ENCODE assay signal across 19 cellular contexts in genomic region chr11:3674189-3674588, GRCh38. TPM values are rescaled to one million over a fixed set of nuclear protein-coding genes. Genes with fewer than 3 reads are reported as not detected.
A peak's percentile ranks its signal among the peaks of the same experiment; 100 is the strongest.
DNase-seq lines count a peak whose midpoint lies in the region; ATAC-seq and TF ChIP-seq lines count a peak whose summit lies in the region.
"Had no signal": no experiment of that assay in that cellular context is flagged by ENCODE, and none has a peak within 500 bp of the region (broad histone marks: within the 10 kb centered on the region; RNA-seq: fewer than 3 reads in every experiment).

No MANE protein-coding gene starts in this region.

- CTCF ChIA-PET in MCF 10A (lab: Yijun Ruan, JAX), result interaction anchor here (0.5 to 1.4 kb wide), 6 partner anchors 9 to 163 kb away, joined by 3 to 6 read pairs (median 3); no protein-coding TSS in a partner anchor

- no peaks in the 10 kb centered on the region for H3K4me1 Mint-ChIP-seq in MCF 10A (ENCODE audit: insufficient read depth, unreplicated experiment)
- H3K4me1 Mint-ChIP-seq in activated T-helper 1 cell treated with anti-CD3 and anti-CD28 coated beads, Interleukin-12 subunit alpha, Interleukin-12 subunit beta, Interleukin-2, Interleukin-4 antibody, amounts not matched to agents 30 ng/mL and 10 ng/mL and 1 ng/mL, durations not matched to agents 14 hours and 24 hours and 36 hours (ENCODE audit: low read depth), result no peaks in the 10 kb centered on the region
- H3K4me1 Mint-ChIP-seq: activated CD4-positive, alpha-beta T cell treated with anti-CD3 and anti-CD28 coated beads, Interleukin-2, amount 10 ng/mL, durations not matched to agents 7 days and 5 days had no signal

- in situ Hi-C loops in GM13976 (cut with MboI; ENCODE audit: low sequenced_read_pairs, unreplicated experiment), result no loop called here

- no peak overlapping the region for H3K27ac Mint-ChIP-seq in MCF 10A (ENCODE audit: low read depth, unreplicated experiment)
- H3K27ac Mint-ChIP-seq in activated T-helper 1 cell treated with anti-CD3 and anti-CD28 coated beads, Interleukin-12 subunit alpha, Interleukin-12 subunit beta, Interleukin-2, Interleukin-4 antibody, amounts not matched to agents 30 ng/mL and 10 ng/mL and 1 ng/mL, durations not matched to agents 14 hours and 24 hours and 36 hours, result peak overlapping the region; percentile 9
- H3K27ac Mint-ChIP-seq: activated CD4-positive, alpha-beta T cell treated with anti-CD3 and anti-CD28 coated beads, Interleukin-2, amount 10 ng/mL, durations not matched to agents 7 days and 5 days; type B pancreatic cell had no signal

- POLR2A ChIA-PET in MCF 10A (lab: Yijun Ruan, JAX), result interaction anchor here (1.2 kb wide), 1 partner anchor 36 kb away, joined by 3 read pairs; no protein-coding TSS in a partner anchor

- no peaks in the 10 kb centered on the region for H3K9me3 Mint-ChIP-seq in MCF 10A (ENCODE audit: unreplicated experiment)
- H3K9me3 Mint-ChIP-seq in activated T-helper 1 cell treated with anti-CD3 and anti-CD28 coated beads, Interleukin-12 subunit alpha, Interleukin-12 subunit beta, Interleukin-2, Interleukin-4 antibody, amounts not matched to agents 30 ng/mL and 10 ng/mL and 1 ng/mL, durations not matched to agents 14 hours and 24 hours and 36 hours, result no peaks in the 10 kb centered on the region
- H3K9me3 Mint-ChIP-seq: activated CD4-positive, alpha-beta T cell treated with anti-CD3 and anti-CD28 coated beads, Interleukin-2, amount 10 ng/mL, durations not matched to agents 7 days and 5 days; type B pancreatic cell had no signal

- H3K4me1 ChIP-seq in breast epithelium, result no peaks in the 10 kb centered on the region

- H3K36me3 Mint-ChIP-seq in MCF 10A (ENCODE audit: insufficient read depth, unreplicated experiment), result peaks cover 69% of the 10 kb centered on the region
- peaks cover 32% of the 10 kb centered on the region for H3K36me3 Mint-ChIP-seq in activated T-helper 1 cell treated with anti-CD3 and anti-CD28 coated beads, Interleukin-12 subunit alpha, Interleukin-12 subunit beta, Interleukin-2, Interleukin-4 antibody, amounts not matched to agents 30 ng/mL and 10 ng/mL and 1 ng/mL, durations not matched to agents 14 hours and 24 hours and 36 hours (ENCODE audit: low read depth)

- H3K36me3 ChIP-seq in breast epithelium, result peaks cover 11% of the 10 kb centered on the region

- TF ChIP-seq POLR2A in breast epithelium (IDR thresholded peaks at IDR 0.05), result no peak

- no peaks in the 10 kb centered on the region for H3K9me3 ChIP-seq in breast epithelium

- no TSS peak for BruUV-seq in MCF 10A (replicated peaks; lab: Mats Ljungman, UMichigan)

- no peak overlapping the region for H3K27ac ChIP-seq in breast epithelium
- H3K27ac ChIP-seq: PC-9 had no signal

- H3K4me3 ChIP-seq in breast epithelium, result no peak overlapping the region
- H3K4me3 ChIP-seq: PC-9 had no signal

- intact Hi-C loops in MCF 10A (cut with micrococcal nuclease), result no loop called here
- intact Hi-C loops in breast epithelium (cut with DNase I; ENCODE audit: low total_unique reads), result no loop called here
- intact Hi-C loops in activated T-helper 1 cell treated with anti-CD3 and anti-CD28 coated beads, Interleukin-12 subunit alpha, Interleukin-12 subunit beta, Interleukin-2, Interleukin-4 antibody, amounts not matched to agents 30 ng/mL and 10 ng/mL and 1 ng/mL, durations not matched to agents 14 hours and 24 hours and 36 hours (cut with micrococcal nuclease), result no loop called here

- no peak overlapping the region for H3K4me3 Mint-ChIP-seq in MCF 10A (ENCODE audit: unreplicated experiment)
- no peak overlapping the region for H3K4me3 Mint-ChIP-seq in activated T-helper 1 cell treated with anti-CD3 and anti-CD28 coated beads, Interleukin-12 subunit alpha, Interleukin-12 subunit beta, Interleukin-2, Interleukin-4 antibody, amounts not matched to agents 30 ng/mL and 10 ng/mL and 1 ng/mL, durations not matched to agents 14 hours and 24 hours and 36 hours
- H3K4me3 Mint-ChIP-seq: activated CD4-positive, alpha-beta T cell treated with anti-CD3 and anti-CD28 coated beads, Interleukin-2, amount 10 ng/mL, durations not matched to agents 7 days and 5 days; type B pancreatic cell had no signal

- TF ChIP-seq CTCF in MCF 10A (IDR thresholded peaks at IDR 0.05; ENCODE audit: unreplicated experiment) (no peak), breast epithelium (IDR thresholded peaks at IDR 0.05) (no peak), GM13976 (IDR thresholded peaks at IDR 0.05; ENCODE audit: borderline replicate concordance, control extremely low read depth, extremely low read depth, insufficient read depth, missing control alignments) (no peak)

- no peaks in the 10 kb centered on the region for H3K27me3 ChIP-seq in breast epithelium

- DNase-seq in MCF 10A (ENCODE audit: unreplicated experiment) (peak; percentile 59), breast epithelium (ENCODE audit: low spot score in 2 of 2) (no peak), iris pigment epithelial cell (ENCODE audit: low read depth) (peak; percentile 86), GM13976 (ENCODE audit: low spot score) (no peak), SHP77 treated with DMSO at 0.1 percent for 48 hours (lab: John Stamatoyannopoulos, UW) (no peak)
- no peak for DNase-seq in activated T-helper 1 cell treated with anti-CD3 and anti-CD28 coated beads, Interleukin-12 subunit alpha, Interleukin-12 subunit beta, Interleukin-2, Interleukin-4 antibody, amounts not matched to agents 30 ng/mL and 10 ng/mL and 1 ng/mL, durations not matched to agents 14 hours and 24 hours and 36 hours (ENCODE audit: low spot score)
- DNase-seq: activated CD4-positive, alpha-beta T cell treated with anti-CD3 and anti-CD28 coated beads, Interleukin-2, amount 10 ng/mL, durations not matched to agents 7 days and 5 days; activated effector memory CD4-positive, alpha-beta T cell treated with Interleukin-2 at 50 U/mL for 16 hours; DMS 273 treated with DMSO at 0.1 percent for 48 hours; H7; NCI-H1092 treated with DMSO at 0.1 percent for 48 hours; NCI-H446; stimulated activated CD8-positive, alpha-beta memory T cell treated with anti-CD3 and anti-CD28 coated beads, Interleukin-4, amount 100 ng/mL, for 48 hours had no signal

- ATAC-seq in GM18870 (IDR thresholded peaks at IDR 0.05; ENCODE audit: unreplicated experiment), result no peak
- ATAC-seq in HG03039 (IDR thresholded peaks at IDR 0.05; ENCODE audit: unreplicated experiment), result no peak

- H3K27me3 Mint-ChIP-seq in MCF 10A (ENCODE audit: insufficient read depth, unreplicated experiment), result no peaks in the 10 kb centered on the region
- no peaks in the 10 kb centered on the region for H3K27me3 Mint-ChIP-seq in activated T-helper 1 cell treated with anti-CD3 and anti-CD28 coated beads, Interleukin-12 subunit alpha, Interleukin-12 subunit beta, Interleukin-2, Interleukin-4 antibody, amounts not matched to agents 30 ng/mL and 10 ng/mL and 1 ng/mL, durations not matched to agents 14 hours and 24 hours and 36 hours (ENCODE audit: insufficient read depth)
- H3K27me3 Mint-ChIP-seq: activated CD4-positive, alpha-beta T cell treated with anti-CD3 and anti-CD28 coated beads, Interleukin-2, amount 10 ng/mL, durations not matched to agents 7 days and 5 days; type B pancreatic cell had no signal

RNA-seq across cellular contexts. Expression of gene CHRNA10, which starts 3.0 kb away (rescaled TPM):
- total RNA-seq in MCF 10A (2022) (2.3 and 2.5 TPM in 2 replicates), breast epithelium (under 1 TPM; 0.48 to 0.88 (median 0.66) TPM)
- 2.6 and 2.9 TPM in 2 replicates for total RNA-seq in activated T-helper 1 cell treated with anti-CD3 and anti-CD28 coated beads, Interleukin-12 subunit alpha, Interleukin-12 subunit beta, Interleukin-2, Interleukin-4 antibody, amounts not matched to agents 30 ng/mL and 10 ng/mL and 1 ng/mL, durations not matched to agents 14 hours and 24 hours and 36 hours

RNA-seq across cellular contexts. Expression of gene ART1, which starts 29.3 kb away (rescaled TPM):
- total RNA-seq in MCF 10A (2022) (not detected in 2 replicates), breast epithelium (not detected)
- not detected in 2 replicates for total RNA-seq in activated T-helper 1 cell treated with anti-CD3 and anti-CD28 coated beads, Interleukin-12 subunit alpha, Interleukin-12 subunit beta, Interleukin-2, Interleukin-4 antibody, amounts not matched to agents 30 ng/mL and 10 ng/mL and 1 ng/mL, durations not matched to agents 14 hours and 24 hours and 36 hours
- total RNA-seq: activated CD4-positive, alpha-beta T cell treated with anti-CD3 and anti-CD28 coated beads, Interleukin-2, amount 10 ng/mL, durations not matched to agents 7 days and 5 days; mesenteric fat pad; PC-9; T-helper 2 cell treated with Interferon-gamma antibody and Interleukin-4, amounts not matched to agents 100 ng/mL and 5 ng/mL, for 36 hours had no signal

RNA-seq across cellular contexts. Expression of gene ART5, which starts 32.4 kb away (rescaled TPM):
- not detected in 2 replicates for total RNA-seq in MCF 10A (2022)
- total RNA-seq in breast epithelium, result 1 to 10 TPM in 2 of 3 donors, not detected in 1; 1.3 to 3.3 TPM
- not detected in 2 replicates for total RNA-seq in activated T-helper 1 cell treated with anti-CD3 and anti-CD28 coated beads, Interleukin-12 subunit alpha, Interleukin-12 subunit beta, Interleukin-2, Interleukin-4 antibody, amounts not matched to agents 30 ng/mL and 10 ng/mL and 1 ng/mL, durations not matched to agents 14 hours and 24 hours and 36 hours
- total RNA-seq: activated CD4-positive, alpha-beta T cell treated with anti-CD3 and anti-CD28 coated beads, Interleukin-2, amount 10 ng/mL, durations not matched to agents 7 days and 5 days; mesenteric fat pad; PC-9; T-helper 2 cell treated with Interferon-gamma antibody and Interleukin-4, amounts not matched to agents 100 ng/mL and 5 ng/mL, for 36 hours had no signal

Comparison
In these comparisons a context has a peak if more than half of its experiments do, and no peak if none do; other contexts are left out.
1. DNase-seq: peak in MCF 10A (single experiment) and iris pigment epithelial cell (single experiment); none in breast epithelium (0 of 2), activated T-helper 1 cell treated with anti-CD3 and anti-CD28 coated beads, Interleukin-12 subunit alpha, Interleukin-12 subunit beta, Interleukin-2, Interleukin-4 antibody, amounts not matched to agents 30 ng/mL and 10 ng/mL and 1 ng/mL, durations not matched to agents 14 hours and 24 hours and 36 hours (single experiment), GM13976 (single experiment) and SHP77 treated with DMSO at 0.1 percent for 48 hours (single experiment).